ENCODE assay signal across 8 cellular contexts in the genomic region with DNA sequence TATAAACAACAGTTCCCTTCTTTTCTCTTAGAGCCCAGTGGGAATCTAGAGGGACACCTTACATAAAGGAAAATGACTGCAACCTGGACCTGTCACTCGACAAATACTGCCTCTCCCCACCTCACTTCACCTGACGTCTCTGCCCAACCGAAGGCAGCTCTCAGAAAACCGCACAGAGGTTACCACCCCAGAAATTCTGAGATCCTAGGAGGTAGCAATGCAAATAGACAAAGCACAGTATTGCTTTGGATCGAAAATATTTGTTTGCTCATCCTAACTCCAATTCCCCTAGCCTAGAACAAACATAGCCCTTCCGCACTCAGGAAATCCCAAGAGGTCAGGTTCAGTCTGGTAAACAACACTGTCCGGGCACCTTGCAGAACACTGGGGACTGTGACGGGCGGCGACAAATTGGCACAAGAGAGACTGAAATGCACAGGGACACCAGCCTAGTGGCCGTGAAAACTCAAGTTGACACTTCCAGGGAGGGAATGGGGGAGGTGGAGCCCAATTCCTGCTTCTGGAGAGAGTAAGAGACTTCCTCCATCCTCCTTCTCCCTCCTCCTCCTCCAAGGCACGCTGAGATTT. TPM values are rescaled to one million over a fixed set of nuclear protein-coding genes. Genes with fewer than 3 reads are reported as not detected.
DNase-seq lines count a peak whose midpoint lies in the region; ATAC-seq and TF ChIP-seq lines count a peak whose summit lies in the region.

No MANE protein-coding gene starts in this region.

- POLR2A ChIA-PET in T-cell (lab: Charles Lee), result no interaction called here

- peak in 28 of 34 experiments; percentile 2 to 58 (median 16) for DNase-seq in T-cell
- DNase-seq in epithelial cell of esophagus (ENCODE audit: low read depth), result peak; percentile 28
- peak; percentile 41 for DNase-seq in naive B cell
- no peak for DNase-seq in SKM-1 (lab: John Stamatoyannopoulos, UW; ENCODE audit: unreplicated experiment)
- DNase-seq in ureter (ENCODE audit: low spot score), result no peak

- H3K4me1 Mint-ChIP-seq in T-cell (peaks cover 46 to 51% (median 48%) of the 10 kb centered on the region in 3 donors), naive B cell (peaks cover 35 to 46% (median 37%) of the 10 kb centered on the region in 3 donors)

- ATAC-seq in GM21360 (IDR thresholded peaks at IDR 0.05; ENCODE audit: unreplicated experiment) (peak; percentile 39), HG03571 (IDR thresholded peaks at IDR 0.05; ENCODE audit: unreplicated experiment) (peak; percentile 32), T-cell (replicated peaks in 1 of 4) (peak; percentile 29 to 50 (median 40)), naive B cell (ENCODE audit: low read depth in 2 of 2) (peak; percentile 24 to 29)

- H3K9ac ChIP-seq in ES-I3 (ENCODE audit: low read depth, low read length), result peak overlapping the region; percentile 60

- H3K36me3 Mint-ChIP-seq in T-cell (peaks cover 31% of the 10 kb centered on the region), naive B cell (peaks cover 28 to 42% of the 10 kb centered on the region in 2 donors)

- H3K9me3 ChIP-seq in ES-I3 (ENCODE audit: control insufficient read depth, insufficient read depth, low read length), result peaks cover 18% of the 10 kb centered on the region; the same call in 1 of the 2 replicates

- no peaks in the 10 kb centered on the region for H3K36me3 ChIP-seq in ES-I3 (ENCODE audit: insufficient read depth, low read length)

- H3K4me3 Mint-ChIP-seq in T-cell (peak overlapping the region; percentile 96 to 97 (median 96)), naive B cell (peak overlapping the region; percentile 94 to 100 (median 99))

- H3K4me3 ChIP-seq in epithelial cell of esophagus (ENCODE audit: low read length), result peak overlapping the region; percentile 85

- H3K27me3 Mint-ChIP-seq in T-cell (peaks cover 9 to 16% of the 10 kb centered on the region in 2 donors), naive B cell (peaks cover 5 to 15% (median 10%) of the 10 kb centered on the region in 3 donors)

- CTCF ChIA-PET in T-cell (lab: Charles Lee), result interaction anchor here in 1 of 2 donors (0.5 kb wide), 1 partner anchor 1297 kb away, joined by 3 read pairs; no protein-coding TSS in a partner anchor

- no peaks in the 10 kb centered on the region for H3K4me1 ChIP-seq in ES-I3 (ENCODE audit: insufficient read depth, low read length)

- TF ChIP-seq CTCF in epithelial cell of esophagus (IDR thresholded peaks at IDR 0.05; ENCODE audit: insufficient read depth, low read depth, low read length, missing control alignments), result no peak

- peak overlapping the region; percentile 98 for H3K27ac Mint-ChIP-seq in T-cell
- peak overlapping the region; percentile 98 to 99 (median 99) for H3K27ac Mint-ChIP-seq in naive B cell

- H3K9me3 Mint-ChIP-seq in T-cell, result peaks cover 11 to 33% (median 21%) of the 10 kb centered on the region in 3 donors
- H3K9me3 Mint-ChIP-seq in naive B cell, result peaks cover 4 to 38% (median 32%) of the 10 kb centered on the region in 7 donors

RNA-seq across cellular contexts. Expression of a gene that starts 0.4 kb away (rescaled TPM):
- total RNA-seq in T-cell (10 to 100 TPM; 39.8 to 58.4 (median 51.7) TPM), ureter (93.6 TPM)
- 10 to 100 TPM; 37.2 to 69.6 (median 59.6) TPM for polyA plus RNA-seq in naive B cell (ENCODE audit: low read depth in 6 of 6)

RNA-seq across cellular contexts. Expression of a gene that starts 43.9 kb away (rescaled TPM):
- total RNA-seq in T-cell, result under 1 TPM in 1 of 5 donors, not detected in 4; 0.23 TPM
- polyA plus RNA-seq in naive B cell (ENCODE audit: low read depth in 6 of 6), result under 1 TPM in 2 of 6 donors, not detected in 4; 0.21 to 0.32 TPM
- 13.4 TPM for total RNA-seq in ureter

Comparison
In these comparisons a context has a peak if more than half of its experiments do, and no peak if none do; other contexts are left out.
1. DNase-seq: peak in T-cell (28 of 34), epithelial cell of esophagus (single experiment) and naive B cell (single experiment); none in SKM-1 (single experiment) and ureter (single experiment).
2. RNA of a gene that starts 43.9 kb away (total RNA-seq): 13.4 TPM in ureter (single experiment); 0.23 TPM in T-cell; every median in the first group is over 10 times any median in the second.
3. Peak in every context shown above with its lines, with median percentiles within 50 percentile points of each other: ATAC-seq.